Comparison of ENCODE assay signal across 11 cellular contexts in genomic region chr13:83151308-83151660, GRCh38.
"Had no signal": no experiment of that assay in that cellular context is flagged by ENCODE, and none has a peak within 500 bp of the region (broad histone marks: within the 10 kb centered on the region; RNA-seq: fewer than 3 reads in every experiment).

No MANE protein-coding gene starts in this region.

- H3K36me3 ChIP-seq: gastrocnemius medialis had no signal

- H3K4me3 ChIP-seq: gastrocnemius medialis had no signal

- ATAC-seq: activated CD8-positive, alpha-beta memory T cell treated with anti-CD3 and anti-CD28 coated beads, Interleukin-2, amount 10 ng/mL, durations not matched to agents 7 days and 5 days; gastrocnemius medialis; left ventricle myocardium superior; stimulated activated naive CD8-positive, alpha-beta T cell treated with anti-CD3 and anti-CD28 coated beads, Interleukin-15, amount 100 ng/mL, for 72 hours had no signal

- H3K9me3 ChIP-seq: gastrocnemius medialis had no signal

- H3K4me1 ChIP-seq: gastrocnemius medialis had no signal

- DNase-seq: activated CD4-positive, alpha-beta T cell treated with anti-CD3 and anti-CD28 coated beads for 1 hour; activated CD4-positive, alpha-beta T cell treated with anti-CD3 and anti-CD28 coated beads, Interleukin-2, amount 50 U/mL, for 48 hours; activated CD8-positive, alpha-beta memory T cell treated with anti-CD3 and anti-CD28 coated beads, Interleukin-2, amount 10 ng/mL, durations not matched to agents 7 days and 5 days; activated effector memory CD4-positive, alpha-beta T cell treated with Interleukin-2 at 50 U/mL for 16 hours; activated T-cell treated with anti-CD3 and anti-CD28 coated beads, Interleukin-2, amount 50 U/mL, for 24 hours; gastrocnemius medialis; left ventricle myocardium superior; nephron progenitor cell; stimulated activated CD4-positive, alpha-beta T cell treated with anti-CD3 and anti-CD28 coated beads, Interleukin-4, amount 100 ng/mL, for 24 hours; stimulated activated naive CD8-positive, alpha-beta T cell treated with anti-CD3 and anti-CD28 coated beads, Interleukin-15, amount 100 ng/mL, for 72 hours; T-helper 9 cell had no signal

- H3K27ac ChIP-seq: gastrocnemius medialis had no signal

- H3K27me3 ChIP-seq: gastrocnemius medialis had no signal
